8 cellular contexts compared by ENCODE assay signal in genomic region chrX:119784747-119785446, GRCh38. TPM values are rescaled to one million over a fixed set of nuclear protein-coding genes. Genes with fewer than 3 reads are reported as not detected.
DNase-seq lines count a peak whose midpoint lies in the region; ATAC-seq and TF ChIP-seq lines count a peak whose summit lies in the region.

No MANE protein-coding gene starts in this region.

- CTCF ChIA-PET in CD8-positive, alpha-beta memory T cell (lab: Charles Lee), result interaction anchor here (0.7 to 2.0 kb wide), 7 partner anchors 9 to 269 kb away, joined by 3 to 6 read pairs (median 4); partner anchors contain the start of gene SOWAHD

- peak overlapping the region in 7 of 8 donors; percentile 5 to 82 (median 43) for H3K27ac Mint-ChIP-seq in CD8-positive, alpha-beta memory T cell
- peak overlapping the region; percentile 86 for H3K27ac Mint-ChIP-seq in GM23338

- H3K9me3 ChIP-seq in CD8-positive, alpha-beta memory T cell (ENCODE audit: low read length), result no peaks in the 10 kb centered on the region

- H3K79me2 ChIP-seq in GM23338 (replicated peaks; ENCODE audit: insufficient read depth), result peaks cover 38% of the 10 kb centered on the region

- H3K27me3 Mint-ChIP-seq in CD8-positive, alpha-beta memory T cell, result peaks cover 0 to 1% of the 10 kb centered on the region in 2 donors
- H3K27me3 Mint-ChIP-seq in GM23338 (ENCODE audit: insufficient read depth, low read depth, poor library complexity), result peaks cover 6% of the 10 kb centered on the region

- no peak overlapping the region for H3K27ac ChIP-seq in CD8-positive, alpha-beta memory T cell (ENCODE audit: low read depth, low read length)
- H3K27ac ChIP-seq in GM23338 (ENCODE audit: low read depth), result 0 out of 2 replicates have a peak overlapping the region, but pooled peaks have one; percentile 23

- peaks cover 22% of the 10 kb centered on the region for H4K20me1 ChIP-seq in GM23338 (replicated peaks; ENCODE audit: insufficient read depth)

- peaks cover 0 to 64% (median 6%) of the 10 kb centered on the region in 3 donors for H3K36me3 Mint-ChIP-seq in CD8-positive, alpha-beta memory T cell
- peaks cover 75% of the 10 kb centered on the region for H3K36me3 Mint-ChIP-seq in GM23338 (ENCODE audit: low read depth)

- peak; percentile 42 to 54 for TF ChIP-seq CTCF in GM23338 (conservative IDR thresholded peaks at IDR 0.05; ENCODE audit: low read depth in 2 of 2)

- peaks cover 30 to 52% (median 39%) of the 10 kb centered on the region in 3 donors for H3K4me1 Mint-ChIP-seq in CD8-positive, alpha-beta memory T cell
- H3K4me1 Mint-ChIP-seq in GM23338, result peaks cover 9% of the 10 kb centered on the region; the same call in 2 of the 3 replicates

- no peak overlapping the region for H3K4me2 ChIP-seq in GM23338

- no peaks in the 10 kb centered on the region for H3K9me2 ChIP-seq in GM23338 (ENCODE audit: insufficient read depth)

- H3K4me3 Mint-ChIP-seq in CD8-positive, alpha-beta memory T cell, result no peak overlapping the region
- H3K4me3 Mint-ChIP-seq in GM23338, result no peak overlapping the region; the same call in 2 of the 3 replicates

- H3K9me3 Mint-ChIP-seq in CD8-positive, alpha-beta memory T cell, result no peaks in the 10 kb centered on the region
- H3K9me3 Mint-ChIP-seq in GM23338, result no peaks in the 10 kb centered on the region

- H3K27me3 ChIP-seq in CD8-positive, alpha-beta memory T cell (ENCODE audit: insufficient read depth, low read length, poor library complexity, severe bottlenecking), result no peaks in the 10 kb centered on the region
- no peaks in the 10 kb centered on the region for H3K27me3 ChIP-seq in GM23338 (ENCODE audit: insufficient read depth)

- no peak overlapping the region for H3K4me3 ChIP-seq in CD8-positive, alpha-beta memory T cell (ENCODE audit: low read length)
- H3K4me3 ChIP-seq in GM23338, result no peak overlapping the region

- peaks cover 17% of the 10 kb centered on the region for H3K4me1 ChIP-seq in CD8-positive, alpha-beta memory T cell (ENCODE audit: insufficient read depth, low read length)
- H3K4me1 ChIP-seq in GM23338 (ENCODE audit: insufficient read depth), result peaks cover 17% of the 10 kb centered on the region

- H3K36me3 ChIP-seq in CD8-positive, alpha-beta memory T cell (ENCODE audit: insufficient read depth, low read length), result peaks cover 13% of the 10 kb centered on the region
- peaks cover 15% of the 10 kb centered on the region for H3K36me3 ChIP-seq in GM23338 (ENCODE audit: insufficient read depth)

- peak; percentile 19 to 59 (median 42) for DNase-seq in CD8-positive, alpha-beta memory T cell
- DNase-seq in GM23338 (ENCODE audit: low spot score), result peak; percentile 47
- peak; percentile 65 for DNase-seq in RKO (ENCODE audit: low spot score)
- peak; percentile 79 for DNase-seq in activated effector memory CD4-positive, alpha-beta T cell treated with anti-CD3 and anti-CD28 coated beads, Interleukin-2, amount 50 U/mL, for 16 hours
- DNase-seq in kidney tubule cell (ENCODE audit: low spot score), result peak; percentile 22
- no peak for DNase-seq in ecto neural progenitor cell (ENCODE audit: low spot score)

- no peak overlapping the region for H2AFZ ChIP-seq in GM23338

- peaks cover 12% of the 10 kb centered on the region; the same call in 1 of the 2 replicates for H3F3A ChIP-seq in GM23338 (replicated peaks; ENCODE audit: low read depth)

- ATAC-seq in GM23338, result peak; percentile 65
- no peak for ATAC-seq in GM21528 (IDR thresholded peaks at IDR 0.05; ENCODE audit: low FRiP score, unreplicated experiment)
- no peak for ATAC-seq in GM21619 (IDR thresholded peaks at IDR 0.05; ENCODE audit: unreplicated experiment)

- POLR2A ChIA-PET in CD8-positive, alpha-beta memory T cell (lab: Charles Lee), result interaction anchor here (0.6 kb wide), 1 partner anchor 256 kb away, joined by 7 read pairs; no protein-coding TSS in a partner anchor

TF ChIP-seq in GM23338, 12 proteins besides CTCF, POLR2A, EP300 and RAD21:
- TF ChIP-seq ZNF331 (CRISPR knock-in tag; IDR thresholded peaks at IDR 0.05; ENCODE audit: low read depth), result no peak
- no peak for TF ChIP-seq NANOG (IDR thresholded peaks at IDR 0.05; ENCODE audit: borderline replicate concordance)
- TF ChIP-seq ETS1 (IDR thresholded peaks at IDR 0.05), result no peak

RNA-seq across cellular contexts. Expression of gene RPL39, which starts 6.5 kb away (rescaled TPM):
- total RNA-seq in CD8-positive, alpha-beta memory T cell, result 1,000 to 10,000 TPM; 2,337 to 2,451 TPM
- 3,498 TPM for polyA plus RNA-seq in CD8-positive, alpha-beta memory T cell
- 2,883 and 2,910 TPM in 2 replicates for total RNA-seq in GM23338 (2014; rRNA removed; shearing (Covaris generic))
- polyA plus RNA-seq in GM23338 (2016; fragmentation: Nextera tagmentation; extraction: Ambion mirVana), result 2,912 and 3,172 TPM in 2 replicates

RNA-seq across cellular contexts. Expression of gene SOWAHD, which starts 26.5 kb away (rescaled TPM):
- total RNA-seq in CD8-positive, alpha-beta memory T cell, result under 1 TPM; 0.33 to 0.55 TPM
- polyA plus RNA-seq in CD8-positive, alpha-beta memory T cell, result 0.84 TPM
- 3.8 and 5.1 TPM in 2 replicates for total RNA-seq in GM23338 (2014; rRNA removed; shearing (Covaris generic))
- polyA plus RNA-seq in GM23338 (2016; fragmentation: Nextera tagmentation; extraction: Ambion mirVana), result 2.4 and 3.8 TPM in 2 replicates
